8 cellular contexts compared by ENCODE assay signal in the genomic region with DNA sequence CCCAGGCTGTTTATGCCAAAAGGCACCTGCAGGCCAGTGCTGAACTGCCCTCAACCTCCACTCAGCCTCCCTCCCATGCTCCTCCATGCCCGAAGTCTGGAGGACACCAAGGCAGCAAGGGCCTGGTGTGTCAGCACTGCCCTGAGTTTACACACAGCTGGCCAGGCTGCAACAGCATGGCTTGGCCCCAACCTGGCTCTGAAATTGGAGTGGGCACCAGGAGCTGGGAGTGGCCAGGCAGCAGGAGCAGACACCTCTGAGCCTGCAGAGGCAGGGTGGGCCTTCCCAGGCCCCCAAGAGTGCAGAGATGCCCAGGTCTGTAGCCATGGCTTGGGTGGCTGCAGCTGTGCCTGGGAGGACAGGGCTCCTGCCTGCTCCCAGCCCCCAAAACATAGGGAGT.
"Had no signal": no experiment of that assay in that cellular context is flagged by ENCODE, and none has a peak within 500 bp of the region (broad histone marks: within the 10 kb centered on the region; RNA-seq: fewer than 3 reads in every experiment).

No MANE protein-coding gene starts in this region.

- H3K27ac ChIP-seq: GM23248 had no signal

- H3K9me3 ChIP-seq: HAP-1 had no signal

- H3K4me3 ChIP-seq: GM23248, HAP-1, K562 had no signal

- H3K36me3 ChIP-seq: HAP-1 had no signal

- H3K4me1 ChIP-seq: HAP-1 had no signal

- DNase-seq: GM23248, GOT3, H7, HFFc6, IMR-90 had no signal

- ATAC-seq: HCT116, K562 had no signal
